Comparison of ENCODE assay signal across 35 cellular contexts in genomic region chr10:93657757-93658156, GRCh38. TPM values are rescaled to one million over a fixed set of nuclear protein-coding genes. Genes with fewer than 3 reads are reported as not detected.
"Had no signal": no experiment of that assay in that cellular context is flagged by ENCODE, and none has a peak within 500 bp of the region (broad histone marks: within the 10 kb centered on the region; RNA-seq: fewer than 3 reads in every experiment).

No MANE protein-coding gene starts in this region.

- H3K9me3 ChIP-seq: ovary, psoas muscle, spleen, suprapubic skin, testis, tibial artery, transverse colon, upper lobe of left lung, vagina had no signal

- H2AFZ ChIP-seq: neural progenitor cell, parathyroid adenoma had no signal

- H3K9ac ChIP-seq: neural progenitor cell, parathyroid adenoma had no signal

- FAIRE-seq: urothelium cell line had no signal

- H3K4me3 ChIP-seq: neural progenitor cell, ovary, psoas muscle, skin epidermis, smooth muscle cell, spleen, suprapubic skin, testis, tibial artery, transverse colon, upper lobe of left lung, vagina had no signal

- H3K79me2 ChIP-seq: parathyroid adenoma had no signal

- H3K27ac ChIP-seq: neural progenitor cell, ovary, parathyroid adenoma, psoas muscle, skin epidermis, spleen, suprapubic skin, testis, tibial artery, transverse colon, upper lobe of left lung, vagina had no signal

- DNase-seq: naive thymus-derived CD4-positive, alpha-beta T cell; natural killer cell; occipital lobe; ovary; posterior cingulate gyrus; psoas muscle; right cardiac atrium; spleen; stimulated activated CD4-positive, alpha-beta T cell treated with anti-CD3 and anti-CD28 coated beads, Interleukin-12 subunit alpha, Interleukin-12 subunit beta, amount 100 ng/mL, for 4 hours; stimulated activated CD4-positive, alpha-beta T cell treated with anti-CD3 and anti-CD28 coated beads, Interleukin-1b, Interleukin-23, amount 100 ng/mL, for 48 hours; stimulated activated CD4-positive, alpha-beta T cell treated with anti-CD3 and anti-CD28 coated beads, Interleukin-4, amount 100 ng/mL, for 1 hour; stimulated activated CD4-positive, alpha-beta T cell treated with anti-CD3 and anti-CD28 coated beads, Interleukin-4, amount 100 ng/mL, for 4 hours; stimulated activated CD8-positive, alpha-beta memory T cell treated with anti-CD3 and anti-CD28 coated beads, Interleukin-4, amount 100 ng/mL, for 48 hours; stimulated activated naive CD4-positive, alpha-beta T cell; stimulated activated naive CD8-positive, alpha-beta T cell treated with anti-CD3 and anti-CD28 coated beads, Interleukin-15, amount 100 ng/mL, for 72 hours; stimulated activated naive CD8-positive, alpha-beta T cell treated with anti-CD3 and anti-CD28 coated beads, Interleukin-15, Interleukin-2, amounts not matched to agents 100 U/mL and 50 U/mL, for 24 hours; substantia nigra; testis; tibial artery; transverse colon; upper lobe of left lung had no signal

- ATAC-seq: naive thymus-derived CD4-positive, alpha-beta T cell; natural killer cell; psoas muscle; right cardiac atrium; sciatic nerve; stimulated activated memory B cell treated with anti-CD40 and anti-IgM and Interleukin-4, amounts not matched to agents 10 μg/mL and 1 μg/mL and 100 μg/mL, for 72 hours; stimulated activated naive CD8-positive, alpha-beta T cell treated with anti-CD3 and anti-CD28 coated beads, Interleukin-15, amount 100 ng/mL, for 72 hours; stimulated activated naive CD8-positive, alpha-beta T cell treated with anti-CD3 and anti-CD28 coated beads, Interleukin-15, Interleukin-2, amounts not matched to agents 100 U/mL and 50 U/mL, for 24 hours had no signal

- H3K4me2 ChIP-seq: neural progenitor cell, smooth muscle cell had no signal

- H3K4me1 ChIP-seq: neural progenitor cell, parathyroid adenoma, psoas muscle, spleen, suprapubic skin, testis, transverse colon, upper lobe of left lung, vagina had no signal

- H3K36me3 ChIP-seq: neural progenitor cell, ovary, transverse colon, vagina had no signal

- H3K27me3 ChIP-seq: neural progenitor cell, ovary, spleen, suprapubic skin, testis, tibial artery, transverse colon, upper lobe of left lung, vagina had no signal

RNA-seq across cellular contexts. Expression of gene PDE6C, which starts 45.4 kb away (rescaled TPM):
- total RNA-seq: naive thymus-derived CD4-positive, alpha-beta T cell; natural killer cell; occipital lobe; osteoblast; ovary; progenitor cell of endocrine pancreas; psoas muscle; renal cortical epithelial cell; right cardiac atrium; sciatic nerve; smooth muscle cell; spleen; suprapubic skin; testis; transverse colon; upper lobe of left lung; ureter; vagina had no signal
- polyA plus RNA-seq: naive thymus-derived CD4-positive, alpha-beta T cell; neural cell; psoas muscle; right cardiac atrium; smooth muscle cell; spleen had no signal

RNA-seq across cellular contexts. Expression of gene RBP4, which starts 56.7 kb away (rescaled TPM):
- total RNA-seq: naive thymus-derived CD4-positive, alpha-beta T cell; natural killer cell had no signal
- polyA plus RNA-seq: naive thymus-derived CD4-positive, alpha-beta T cell had no signal
